16 cellular contexts compared by ENCODE assay signal in genomic region chr1:118918230-118918939, GRCh38.
DNase-seq lines count a peak whose midpoint lies in the region; ATAC-seq and TF ChIP-seq lines count a peak whose summit lies in the region.
"Had no signal": no experiment of that assay in that cellular context is flagged by ENCODE, and none has a peak within 500 bp of the region (broad histone marks: within the 10 kb centered on the region; RNA-seq: fewer than 3 reads in every experiment).

No MANE protein-coding gene starts in this region.

- H3K36me3 Mint-ChIP-seq in CD14-positive monocyte = no peaks in the 10 kb centered on the region
- H3K36me3 Mint-ChIP-seq: activated naive CD4-positive, alpha-beta T cell treated with anti-CD3 and anti-CD28 coated beads, Interleukin-2, amount 50 U/mL, for 24 hours had no signal

- in situ Hi-C loops in GM13977 (cut with MboI; ENCODE audit: low pct_unique_long_range_greater_than_20kb, low sequenced_read_pairs, unreplicated experiment) = no loop called here

- H3K9me3 Mint-ChIP-seq in CD14-positive monocyte = peaks cover 0 to 5% (median 2%) of the 10 kb centered on the region in 7 donors

- H3K27me3 Mint-ChIP-seq in CD14-positive monocyte (ENCODE audit: low read depth in 3 of 3) = no peaks in the 10 kb centered on the region
- H3K27me3 Mint-ChIP-seq: dendritic cell treated with granulocyte-macrophage colony-stimulating factor and Interleukin-4, amounts not matched to agents 40 ng/mL and 50 ng/mL, for 4 days had no signal

- no peak overlapping the region for H3K4me3 Mint-ChIP-seq in CD14-positive monocyte
- H3K4me3 Mint-ChIP-seq: activated naive CD4-positive, alpha-beta T cell treated with anti-CD3 and anti-CD28 coated beads, Interleukin-2, amount 50 U/mL, for 24 hours; dendritic cell treated with granulocyte-macrophage colony-stimulating factor and Interleukin-4, amounts not matched to agents 40 ng/mL and 50 ng/mL, for 4 days had no signal

- no peaks in the 10 kb centered on the region for H3K4me1 Mint-ChIP-seq in CD14-positive monocyte
- H3K4me1 Mint-ChIP-seq: activated naive CD4-positive, alpha-beta T cell treated with anti-CD3 and anti-CD28 coated beads, Interleukin-2, amount 50 U/mL, for 24 hours had no signal

- TF ChIP-seq CTCF in GM13977 (IDR thresholded peaks at IDR 0.05; ENCODE audit: extremely low read depth, insufficient read depth, missing control alignments) (no peak), CD14-positive monocyte (IDR thresholded peaks at IDR 0.05) (no peak)

- intact Hi-C loops in CD14-positive monocyte (cut with micrococcal nuclease) = no loop called here

- DNase-seq in GM13977 (ENCODE audit: low spot score) (peak; percentile 6), CD14-positive monocyte (ENCODE audit: low spot score) (no peak), inferior parietal cortex (ENCODE audit: extremely low spot score) (no peak), dedifferentiated amniotic fluid mesenchymal stem cell (ENCODE audit: extremely low spot score) (no peak), NCI-H146 treated with DMSO at 0.1 percent for 48 hours (lab: John Stamatoyannopoulos, UW; ENCODE audit: unreplicated experiment) (no peak)
- DNase-seq: GDM1, glutamatergic neuron, NCI-H1694, right cardiac atrium, uterus had no signal

- H3K27ac Mint-ChIP-seq in CD14-positive monocyte = no peak overlapping the region
- H3K27ac Mint-ChIP-seq: activated naive CD4-positive, alpha-beta T cell treated with anti-CD3 and anti-CD28 coated beads, Interleukin-2, amount 50 U/mL, for 24 hours; dendritic cell treated with granulocyte-macrophage colony-stimulating factor and Interleukin-4, amounts not matched to agents 40 ng/mL and 50 ng/mL, for 4 days had no signal

- peak; percentile 55 for ATAC-seq in GM19452 (IDR thresholded peaks at IDR 0.05; ENCODE audit: unreplicated experiment)
- peak; percentile 80 for ATAC-seq in HG02870 (IDR thresholded peaks at IDR 0.05; ENCODE audit: unreplicated experiment)
- ATAC-seq in HG03571 (IDR thresholded peaks at IDR 0.05; ENCODE audit: unreplicated experiment) = peak; percentile 63
- ATAC-seq: right cardiac atrium, Right ventricle myocardium inferior had no signal
